ENCODE assay signal across 9 cellular contexts in the genomic region with DNA sequence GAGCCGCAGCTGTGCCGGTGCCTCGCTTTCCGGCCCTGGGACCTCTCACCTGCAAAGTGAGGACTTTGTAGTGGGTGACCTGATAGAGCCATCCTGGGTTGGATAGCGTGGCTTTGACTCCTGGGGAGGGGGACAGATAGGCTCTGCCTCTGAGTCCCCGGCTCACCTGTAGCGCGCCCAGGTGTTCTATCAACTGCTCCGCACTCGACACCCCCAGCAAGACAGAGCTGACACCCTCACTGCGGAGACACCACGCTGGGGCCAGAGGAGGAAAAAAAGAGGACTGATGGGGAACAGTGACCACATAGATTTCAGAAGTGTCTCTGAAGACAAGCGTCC. TPM values are rescaled to one million over a fixed set of nuclear protein-coding genes. Genes with fewer than 3 reads are reported as not detected.
DNase-seq lines count a peak whose midpoint lies in the region; ATAC-seq and TF ChIP-seq lines count a peak whose summit lies in the region.
"Had no signal": no experiment of that assay in that cellular context is flagged by ENCODE, and none has a peak within 500 bp of the region (broad histone marks: within the 10 kb centered on the region; RNA-seq: fewer than 3 reads in every experiment).

No MANE protein-coding gene starts in this region.

- DNase-seq in AG09309 (ENCODE audit: low read depth), result no peak
- DNase-seq in Jurkat, Clone E6-1 (ENCODE audit: low read depth, low spot score), result no peak
- DNase-seq in endodermal cell, result no peak
- no peak for DNase-seq in UCSD-AML1 (lab: John Stamatoyannopoulos, UW; ENCODE audit: unreplicated experiment)
- no peak for DNase-seq in NCI-H1092 (lab: John Stamatoyannopoulos, UW)
- no peak for DNase-seq in cerebellar cortex (ENCODE audit: low spot score)
- DNase-seq: GF-D8 had no signal

- peaks cover 2% of the 10 kb centered on the region for H3K36me3 Mint-ChIP-seq in endodermal cell (ENCODE audit: low read depth)
- peaks cover 8% of the 10 kb centered on the region for H3K36me3 Mint-ChIP-seq in nephron (ENCODE audit: low read depth)

- peak overlapping the region; percentile 42 for H3K4me3 Mint-ChIP-seq in endodermal cell
- H3K4me3 Mint-ChIP-seq in nephron, result peak overlapping the region; percentile 66 to 76 (median 72)

- H3K27me3 Mint-ChIP-seq in endodermal cell (ENCODE audit: insufficient read depth) (peaks cover 88% of the 10 kb centered on the region), nephron (ENCODE audit: low read depth) (peaks cover 10% of the 10 kb centered on the region)

- peaks cover 2% of the 10 kb centered on the region for H3K4me1 ChIP-seq in endodermal cell (ENCODE audit: control insufficient read depth, insufficient read depth, low read length)

- H3K36me3 ChIP-seq in endodermal cell (ENCODE audit: control insufficient read depth, insufficient read depth, low read length), result no peaks in the 10 kb centered on the region

- peaks cover 19% of the 10 kb centered on the region for H3K4me1 Mint-ChIP-seq in endodermal cell
- peaks cover 19% of the 10 kb centered on the region for H3K4me1 Mint-ChIP-seq in nephron

- H3K4me3 ChIP-seq in AG09309 (ENCODE audit: control insufficient read depth, low read depth, low read length) (peak overlapping the region; percentile 46), endodermal cell (ENCODE audit: low read length) (no peak overlapping the region)
- H3K4me3 ChIP-seq in Jurkat, Clone E6-1 (ENCODE audit: low read length), result peak overlapping the region; percentile 45

- H3K27ac Mint-ChIP-seq in endodermal cell, result no peak overlapping the region
- no peak overlapping the region for H3K27ac Mint-ChIP-seq in nephron

- H3K9me3 Mint-ChIP-seq in endodermal cell, result no peaks in the 10 kb centered on the region
- no peaks in the 10 kb centered on the region for H3K9me3 Mint-ChIP-seq in nephron

- TF ChIP-seq CTCF in AG09309 (IDR thresholded peaks at IDR 0.05; ENCODE audit: control insufficient read depth, insufficient read depth, low read depth, low read length, missing control alignments), result no peak
- no peak for TF ChIP-seq CTCF in endodermal cell (conservative IDR thresholded peaks at IDR 0.05)
- no peak for TF ChIP-seq CTCF in nephron (IDR thresholded peaks at IDR 0.05; ENCODE audit: unreplicated experiment in 3 of 3)

- WGBS in endodermal cell (ENCODE audit: insufficient coverage in 1 of 2, insufficient read length in 1 of 2), 2 experiments, result 84 to 88% methylated on average over 9 to 13 of the region's 13 CpGs

- no peak for ATAC-seq in GM18498 (IDR thresholded peaks at IDR 0.05; ENCODE audit: unreplicated experiment)

- H3K9ac ChIP-seq in endodermal cell (ENCODE audit: extremely low read depth, low read length, poor library complexity, severe bottlenecking), result no peak overlapping the region

- no peaks in the 10 kb centered on the region for H3K9me3 ChIP-seq in endodermal cell (ENCODE audit: control insufficient read depth, low read length)

- H3K27me3 ChIP-seq in endodermal cell (ENCODE audit: control insufficient read depth, insufficient read depth, low read length, poor library complexity, severe bottlenecking), result peaks cover 42% of the 10 kb centered on the region

- H3K27ac ChIP-seq in endodermal cell (ENCODE audit: low read depth, low read length), result no peak overlapping the region

RNA-seq across cellular contexts. Expression of a gene that starts 6.4 kb away (rescaled TPM):
- 21.4 TPM for polyA plus RNA-seq in Jurkat, Clone E6-1 (2012; ENCODE audit: insufficient read depth, insufficient read length)
- 1 to 10 TPM; 4.0 to 6.5 TPM for total RNA-seq in endodermal cell
- polyA plus RNA-seq in endodermal cell (2013, experiment 1 of 2), result 16.3 TPM
- 15.3 TPM for polyA plus RNA-seq in endodermal cell (2013, experiment 2 of 2)

RNA-seq across cellular contexts. Expression of a gene that starts 7.2 kb away (rescaled TPM):
- 2.8 TPM for polyA plus RNA-seq in Jurkat, Clone E6-1 (2012; ENCODE audit: insufficient read depth, insufficient read length)
- 1 to 10 TPM; 1.1 to 1.6 TPM for total RNA-seq in endodermal cell
- polyA plus RNA-seq in endodermal cell (2013, experiment 1 of 2), result 2.7 TPM
- polyA plus RNA-seq in endodermal cell (2013, experiment 2 of 2), result 2.5 TPM

RNA-seq across cellular contexts. Expression of a gene that starts 8.5 kb away (rescaled TPM):
- 239 TPM for polyA plus RNA-seq in Jurkat, Clone E6-1 (2012; ENCODE audit: insufficient read depth, insufficient read length)
- 100 to 1,000 TPM; 150 to 170 TPM for total RNA-seq in endodermal cell
- 133 TPM for polyA plus RNA-seq in endodermal cell (2013, experiment 1 of 2)
- polyA plus RNA-seq in endodermal cell (2013, experiment 2 of 2), result 133 TPM

RNA-seq across cellular contexts. Expression of a gene that starts 8.7 kb away (rescaled TPM):
- 95.8 TPM for polyA plus RNA-seq in Jurkat, Clone E6-1 (2012; ENCODE audit: insufficient read depth, insufficient read length)
- 10 to 100 TPM; 47.5 to 57.4 TPM for total RNA-seq in endodermal cell
- 69.8 TPM for polyA plus RNA-seq in endodermal cell (2013, experiment 1 of 2)
- polyA plus RNA-seq in endodermal cell (2013, experiment 2 of 2), result 56.3 TPM

RNA-seq across cellular contexts. Expression of a gene that starts 34.7 kb away (rescaled TPM):
- 180 TPM for polyA plus RNA-seq in Jurkat, Clone E6-1 (2012; ENCODE audit: insufficient read depth, insufficient read length)
- 10 to 100 TPM; 55.0 to 64.1 TPM for total RNA-seq in endodermal cell
- 66.3 TPM for polyA plus RNA-seq in endodermal cell (2013, experiment 1 of 2)
- polyA plus RNA-seq in endodermal cell (2013, experiment 2 of 2), result 63.7 TPM
